ENCODE assay signal across 8 cellular contexts in the genomic region with DNA sequence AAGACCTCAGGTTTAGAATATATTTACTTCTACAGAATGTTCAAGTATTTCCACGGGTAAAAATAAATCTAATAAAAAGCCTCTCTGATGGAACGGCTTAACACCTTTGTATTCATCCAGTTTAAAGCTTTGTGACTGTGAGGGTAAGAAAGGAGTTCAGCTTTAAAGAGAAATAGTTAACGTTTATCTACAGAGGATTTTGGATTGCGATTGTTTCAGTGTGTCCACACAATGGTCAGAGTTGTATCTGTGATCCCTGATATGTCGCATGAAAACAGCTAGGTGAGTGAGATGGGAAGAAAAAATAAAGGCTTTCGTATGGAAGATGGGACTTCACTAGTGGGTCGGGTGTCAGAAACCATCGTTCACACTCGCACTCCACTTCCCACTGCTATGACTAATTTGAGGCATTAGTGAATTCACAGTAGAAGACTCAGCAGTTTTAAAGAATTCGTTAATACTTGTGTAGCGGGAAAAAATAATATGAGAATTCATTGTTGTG. TPM values are rescaled to one million over a fixed set of nuclear protein-coding genes. Genes with fewer than 3 reads are reported as not detected.
A peak's percentile ranks its signal among the peaks of the same experiment; 100 is the strongest.
DNase-seq lines count a peak whose midpoint lies in the region; ATAC-seq lines count a peak whose summit lies in the region.

No MANE protein-coding gene starts in this region.

- WGBS in mesenchymal stem cell = 48% methylated on average over 6 of the region's 11 CpGs
- 35% methylated on average over 11 of the region's 11 CpGs for WGBS in urinary bladder

- DNase-seq in ELR (ENCODE audit: low read depth) = peak; percentile 60
- peak; percentile 51 for DNase-seq in NAMALWA (ENCODE audit: low spot score)
- DNase-seq in T47D (ENCODE audit: low read depth in 1 of 2, low spot score in 1 of 2) = peak; percentile 31 to 56
- peak; percentile 18 for DNase-seq in mesenchymal stem cell
- no peak for DNase-seq in middle frontal gyrus (ENCODE audit: extremely low spot score, low spot score)
- DNase-seq in H4 (ENCODE audit: low spot score) = no peak

- H3K79me1 ChIP-seq in mesenchymal stem cell (replicated peaks; ENCODE audit: low read length, poor library complexity, severe bottlenecking) = peaks cover 3% of the 10 kb centered on the region

- H3K27ac ChIP-seq in mesenchymal stem cell (ENCODE audit: low read length, poor library complexity, severe bottlenecking) (no peak overlapping the region), urinary bladder (ENCODE audit: low read depth) (no peak overlapping the region)

- H2BK120ac ChIP-seq in mesenchymal stem cell (ENCODE audit: low read depth, low read length) = no peak overlapping the region

- H3K4me2 ChIP-seq in mesenchymal stem cell (ENCODE audit: low read length, poor library complexity, severe bottlenecking) = peak overlapping the region; percentile 79

- no peak overlapping the region for H2BK12ac ChIP-seq in mesenchymal stem cell (ENCODE audit: low read length in 2 of 2)

- H4K8ac ChIP-seq in mesenchymal stem cell (ENCODE audit: low read length) = no peak overlapping the region

- no peaks in the 10 kb centered on the region for H3K36me3 ChIP-seq in mesenchymal stem cell (ENCODE audit: control insufficient read depth in 1 of 2, insufficient read depth in 2 of 2, low read depth in 1 of 2, low read length in 2 of 2)
- H3K36me3 ChIP-seq in urinary bladder (ENCODE audit: insufficient read depth) = no peaks in the 10 kb centered on the region

- H2BK5ac ChIP-seq in mesenchymal stem cell (ENCODE audit: low read depth, low read length, poor library complexity, severe bottlenecking) = no peak overlapping the region

- no peak for ATAC-seq in GM19035 (IDR thresholded peaks at IDR 0.05; ENCODE audit: unreplicated experiment)

- H2BK15ac ChIP-seq in mesenchymal stem cell (ENCODE audit: low read depth, poor library complexity, severe bottlenecking) = no peak overlapping the region

- in situ Hi-C loops in T47D (cut with HindIII; ENCODE audit: low pct_unique_long_range_greater_than_20kb, low sequenced_read_pairs) = no loop called here

- H3K18ac ChIP-seq in mesenchymal stem cell (ENCODE audit: low read depth in 1 of 2, low read length in 2 of 2) = no peak overlapping the region

- no peaks in the 10 kb centered on the region for H3K9me3 ChIP-seq in mesenchymal stem cell (ENCODE audit: control insufficient read depth, low read length)

- H3K23ac ChIP-seq in mesenchymal stem cell (ENCODE audit: low read length in 2 of 2) = no peak overlapping the region

- peak overlapping the region; percentile 90 for H3K9ac ChIP-seq in mesenchymal stem cell (ENCODE audit: low read length)

- H3K4me1 ChIP-seq in mesenchymal stem cell (ENCODE audit: control insufficient read depth, insufficient read depth, low read depth, low read length) = peaks cover 11% of the 10 kb centered on the region
- H3K4me1 ChIP-seq in urinary bladder (ENCODE audit: insufficient read depth) = no peaks in the 10 kb centered on the region

- no peak overlapping the region for H2AFZ ChIP-seq in mesenchymal stem cell (ENCODE audit: low read depth, low read length)

- no peaks in the 10 kb centered on the region for H3K27me3 ChIP-seq in mesenchymal stem cell (ENCODE audit: control insufficient read depth in 1 of 2, insufficient read depth in 1 of 2, low read length in 2 of 2)

- no peak overlapping the region for H2AK5ac ChIP-seq in mesenchymal stem cell (ENCODE audit: low read length, severe bottlenecking)

- H3K4ac ChIP-seq in mesenchymal stem cell (ENCODE audit: low read depth in 1 of 2, low read length in 2 of 2) = no peak overlapping the region

- no peak overlapping the region for H3K14ac ChIP-seq in mesenchymal stem cell (ENCODE audit: low read length in 2 of 2)

- peak overlapping the region in 1 of 2 experiments; percentile 82 for H3K4me3 ChIP-seq in mesenchymal stem cell (ENCODE audit: insufficient read depth in 1 of 2, low read depth in 1 of 2, low read length in 2 of 2)
- peak overlapping the region; percentile 99 for H3K4me3 ChIP-seq in urinary bladder (ENCODE audit: low read depth, low read length)

- no peak overlapping the region for H4K91ac ChIP-seq in mesenchymal stem cell (ENCODE audit: low read length)

RNA-seq across cellular contexts. Expression of gene APLP2, which starts 1.6 kb away (rescaled TPM):
- 120 TPM for polyA plus RNA-seq in mesenchymal stem cell (2013, experiment 1 of 2)
- polyA plus RNA-seq in mesenchymal stem cell (2013, experiment 2 of 2) = 123 TPM
- 217 TPM for total RNA-seq in urinary bladder
- polyA plus RNA-seq in urinary bladder = 364 TPM
- total RNA-seq in H4 (2014; rRNA removed; shearing (Covaris generic)) = 122 and 146 TPM in 2 replicates

Comparison
In these comparisons a context has a peak if more than half of its experiments do, and no peak if none do; other contexts are left out.
1. DNase-seq: peak in ELR (single experiment), NAMALWA (single experiment), T47D (2 of 2) and mesenchymal stem cell (single experiment); none in middle frontal gyrus (single experiment) and H4 (single experiment).